ENCODE assay signal across 17 cellular contexts in the genomic region with DNA sequence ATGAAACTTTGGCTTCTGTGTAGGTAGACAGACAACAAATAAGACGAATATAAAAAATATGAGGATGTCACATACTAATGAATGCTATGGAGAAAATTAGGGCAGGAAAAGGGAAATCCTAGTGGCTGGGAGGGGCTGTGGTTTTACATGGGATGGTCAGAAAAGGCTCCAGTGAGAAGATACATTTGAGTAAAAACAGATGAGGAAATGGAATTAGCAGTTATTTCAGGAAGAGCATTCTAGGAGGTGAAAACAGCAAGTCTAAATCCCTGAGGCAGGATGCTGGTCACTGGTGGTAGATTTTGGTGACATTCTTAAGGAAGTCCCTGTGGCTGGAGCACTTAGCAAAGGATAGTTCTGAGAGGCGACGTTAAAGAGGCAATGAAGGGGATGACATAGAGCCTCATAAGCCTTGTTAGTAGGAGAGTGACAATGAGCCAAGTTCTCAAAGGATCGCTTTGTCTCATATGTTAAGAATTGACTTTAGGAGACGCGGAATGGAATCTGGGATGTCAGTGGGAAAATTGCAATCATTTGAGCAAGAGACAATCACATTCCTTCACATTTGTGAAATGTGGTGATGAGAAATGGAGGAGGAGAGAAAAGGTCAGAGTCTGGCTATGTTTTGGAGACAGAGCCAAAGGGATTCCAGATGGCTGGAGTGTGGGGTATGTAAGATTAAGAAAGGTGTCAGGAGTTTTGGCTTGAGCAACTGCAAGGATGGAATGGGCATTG.
A peak's percentile ranks its signal among the peaks of the same experiment; 100 is the strongest.
DNase-seq lines count a peak whose midpoint lies in the region; ATAC-seq, FAIRE-seq and TF ChIP-seq lines count a peak whose summit lies in the region.
"Had no signal": no experiment of that assay in that cellular context is flagged by ENCODE, and none has a peak within 500 bp of the region (broad histone marks: within the 10 kb centered on the region; RNA-seq: fewer than 3 reads in every experiment).

No MANE protein-coding gene starts in this region.

- peak; percentile 86 for FAIRE-seq in bronchial epithelial cell (lab: Jason Lieb, UNC)
- FAIRE-seq: A204.1, G401.6, H54, HepG2, HTR-8/SVneo had no signal

- no peak for ATAC-seq in GM18511 (IDR thresholded peaks at IDR 0.05; ENCODE audit: unreplicated experiment)
- ATAC-seq: HCT116, HepG2 had no signal

- POLR2A ChIA-PET in A673 (lab: Charles Lee; ENCODE audit: low non-redundant PET) = no interaction called here

- TF ChIP-seq CTCF in AG10803 (conservative IDR thresholded peaks at IDR 0.05; ENCODE audit: low read length) (no peak), bronchial epithelial cell (IDR thresholded peaks at IDR 0.05; ENCODE audit: insufficient read depth, low read length, severe bottlenecking) (no peak), suprapubic skin (IDR thresholded peaks at IDR 0.05) (no peak), A673 (conservative IDR thresholded peaks at IDR 0.05; ENCODE audit: low read depth, low read length) (no peak)

- DNase-seq in AG10803 (ENCODE audit: low read depth) (peak; percentile 88), GM04504 (ENCODE audit: low read depth) (peak; percentile 18), bronchial epithelial cell (ENCODE audit: low read depth) (no peak), suprapubic skin (ENCODE audit: low spot score in 2 of 2) (no peak), NCI-H1436 (lab: John Stamatoyannopoulos, UW) (no peak), A673 (ENCODE audit: low spot score) (no peak)
- DNase-seq: C1 segment of cervical spinal cord; CD4-positive, alpha-beta memory T cell; DMS79; EL had no signal

- H3K9me3 ChIP-seq in suprapubic skin = no peaks in the 10 kb centered on the region
- no peaks in the 10 kb centered on the region for H3K9me3 ChIP-seq in A673 (ENCODE audit: low read depth, low read length, poor library complexity, severe bottlenecking)

- intact Hi-C loops in A673 (cut with micrococcal nuclease; ENCODE audit: unreplicated experiment) = no loop called here

- no peak for TF ChIP-seq EP300 in suprapubic skin (IDR thresholded peaks at IDR 0.05)

- WGBS in suprapubic skin = 69% methylated on average over 6 of the region's 6 CpGs

- no peaks in the 10 kb centered on the region for H3K27me3 ChIP-seq in bronchial epithelial cell (ENCODE audit: control insufficient read depth, insufficient read depth, low read length)
- no peaks in the 10 kb centered on the region for H3K27me3 ChIP-seq in suprapubic skin
- H3K27me3 ChIP-seq in A673 (replicated peaks; ENCODE audit: insufficient read depth, low read depth, low read length, poor library complexity) = no peaks in the 10 kb centered on the region

- no TSS peak for BruUV-seq in A673 (replicated peaks; lab: Mats Ljungman, UMichigan)

- no peaks in the 10 kb centered on the region for H3K4me1 ChIP-seq in suprapubic skin
- H3K4me1 ChIP-seq in A673 (ENCODE audit: insufficient read depth, low read length, poor library complexity, severe bottlenecking) = no peaks in the 10 kb centered on the region

- no peak for TF ChIP-seq POLR2A in suprapubic skin (IDR thresholded peaks at IDR 0.05)

- H3K27ac ChIP-seq in suprapubic skin = peak overlapping the region; percentile 43
- H3K27ac ChIP-seq in A673 (ENCODE audit: low read depth, low read length, poor library complexity, severe bottlenecking) = no peak overlapping the region

- no peak overlapping the region for H3K4me3 ChIP-seq in AG10803 (ENCODE audit: low read length)
- H3K4me3 ChIP-seq in bronchial epithelial cell (ENCODE audit: low read depth, low read length) = no peak overlapping the region
- no peak overlapping the region for H3K4me3 ChIP-seq in suprapubic skin
- no peak overlapping the region for H3K4me3 ChIP-seq in A673 (ENCODE audit: low read depth, low read length, poor library complexity, severe bottlenecking)

- no peaks in the 10 kb centered on the region for H3K36me3 ChIP-seq in bronchial epithelial cell (ENCODE audit: control insufficient read depth, insufficient read depth, low read length)
- H3K36me3 ChIP-seq in suprapubic skin = no peaks in the 10 kb centered on the region
- no peaks in the 10 kb centered on the region for H3K36me3 ChIP-seq in A673 (ENCODE audit: insufficient read depth, low read length, poor library complexity, severe bottlenecking)

- CTCF ChIA-PET in A673 (lab: Charles Lee) = no interaction called here

Comparison
In these comparisons a context has a peak if more than half of its experiments do, and no peak if none do; other contexts are left out.
1. DNase-seq: peak in AG10803 (single experiment) and GM04504 (single experiment); none in bronchial epithelial cell (single experiment), suprapubic skin (0 of 2), NCI-H1436 (single experiment) and A673 (single experiment).